1 cellular context compared by ENCODE assay signal in the genomic region with DNA sequence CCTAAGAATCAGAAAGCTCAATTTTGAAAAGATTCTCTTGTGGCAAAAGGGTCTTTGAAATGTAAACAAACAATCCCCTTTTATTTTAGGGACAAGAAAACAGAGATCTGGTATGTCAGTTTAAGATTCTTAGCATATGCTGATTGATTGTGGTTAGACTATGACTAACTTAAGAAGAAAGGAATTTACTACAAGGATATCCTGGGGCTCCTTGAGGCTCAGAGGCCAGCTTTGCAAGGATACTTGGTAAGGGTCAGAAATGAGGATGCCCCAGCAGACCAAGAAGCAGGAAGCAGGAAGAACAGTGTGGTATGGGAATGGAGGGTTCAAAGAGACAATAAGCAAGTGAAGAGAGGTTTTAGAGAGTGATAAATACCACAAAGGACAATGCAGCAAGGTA.
TF ChIP-seq lines count a peak whose summit lies in the region.

No MANE protein-coding gene starts in this region.

TF ChIP-seq in GM23338, 12 proteins besides CTCF, POLR2A, EP300 and RAD21:
- TF ChIP-seq ETS1 (IDR thresholded peaks at IDR 0.05) = no peak
- TF ChIP-seq, protein P1, sequence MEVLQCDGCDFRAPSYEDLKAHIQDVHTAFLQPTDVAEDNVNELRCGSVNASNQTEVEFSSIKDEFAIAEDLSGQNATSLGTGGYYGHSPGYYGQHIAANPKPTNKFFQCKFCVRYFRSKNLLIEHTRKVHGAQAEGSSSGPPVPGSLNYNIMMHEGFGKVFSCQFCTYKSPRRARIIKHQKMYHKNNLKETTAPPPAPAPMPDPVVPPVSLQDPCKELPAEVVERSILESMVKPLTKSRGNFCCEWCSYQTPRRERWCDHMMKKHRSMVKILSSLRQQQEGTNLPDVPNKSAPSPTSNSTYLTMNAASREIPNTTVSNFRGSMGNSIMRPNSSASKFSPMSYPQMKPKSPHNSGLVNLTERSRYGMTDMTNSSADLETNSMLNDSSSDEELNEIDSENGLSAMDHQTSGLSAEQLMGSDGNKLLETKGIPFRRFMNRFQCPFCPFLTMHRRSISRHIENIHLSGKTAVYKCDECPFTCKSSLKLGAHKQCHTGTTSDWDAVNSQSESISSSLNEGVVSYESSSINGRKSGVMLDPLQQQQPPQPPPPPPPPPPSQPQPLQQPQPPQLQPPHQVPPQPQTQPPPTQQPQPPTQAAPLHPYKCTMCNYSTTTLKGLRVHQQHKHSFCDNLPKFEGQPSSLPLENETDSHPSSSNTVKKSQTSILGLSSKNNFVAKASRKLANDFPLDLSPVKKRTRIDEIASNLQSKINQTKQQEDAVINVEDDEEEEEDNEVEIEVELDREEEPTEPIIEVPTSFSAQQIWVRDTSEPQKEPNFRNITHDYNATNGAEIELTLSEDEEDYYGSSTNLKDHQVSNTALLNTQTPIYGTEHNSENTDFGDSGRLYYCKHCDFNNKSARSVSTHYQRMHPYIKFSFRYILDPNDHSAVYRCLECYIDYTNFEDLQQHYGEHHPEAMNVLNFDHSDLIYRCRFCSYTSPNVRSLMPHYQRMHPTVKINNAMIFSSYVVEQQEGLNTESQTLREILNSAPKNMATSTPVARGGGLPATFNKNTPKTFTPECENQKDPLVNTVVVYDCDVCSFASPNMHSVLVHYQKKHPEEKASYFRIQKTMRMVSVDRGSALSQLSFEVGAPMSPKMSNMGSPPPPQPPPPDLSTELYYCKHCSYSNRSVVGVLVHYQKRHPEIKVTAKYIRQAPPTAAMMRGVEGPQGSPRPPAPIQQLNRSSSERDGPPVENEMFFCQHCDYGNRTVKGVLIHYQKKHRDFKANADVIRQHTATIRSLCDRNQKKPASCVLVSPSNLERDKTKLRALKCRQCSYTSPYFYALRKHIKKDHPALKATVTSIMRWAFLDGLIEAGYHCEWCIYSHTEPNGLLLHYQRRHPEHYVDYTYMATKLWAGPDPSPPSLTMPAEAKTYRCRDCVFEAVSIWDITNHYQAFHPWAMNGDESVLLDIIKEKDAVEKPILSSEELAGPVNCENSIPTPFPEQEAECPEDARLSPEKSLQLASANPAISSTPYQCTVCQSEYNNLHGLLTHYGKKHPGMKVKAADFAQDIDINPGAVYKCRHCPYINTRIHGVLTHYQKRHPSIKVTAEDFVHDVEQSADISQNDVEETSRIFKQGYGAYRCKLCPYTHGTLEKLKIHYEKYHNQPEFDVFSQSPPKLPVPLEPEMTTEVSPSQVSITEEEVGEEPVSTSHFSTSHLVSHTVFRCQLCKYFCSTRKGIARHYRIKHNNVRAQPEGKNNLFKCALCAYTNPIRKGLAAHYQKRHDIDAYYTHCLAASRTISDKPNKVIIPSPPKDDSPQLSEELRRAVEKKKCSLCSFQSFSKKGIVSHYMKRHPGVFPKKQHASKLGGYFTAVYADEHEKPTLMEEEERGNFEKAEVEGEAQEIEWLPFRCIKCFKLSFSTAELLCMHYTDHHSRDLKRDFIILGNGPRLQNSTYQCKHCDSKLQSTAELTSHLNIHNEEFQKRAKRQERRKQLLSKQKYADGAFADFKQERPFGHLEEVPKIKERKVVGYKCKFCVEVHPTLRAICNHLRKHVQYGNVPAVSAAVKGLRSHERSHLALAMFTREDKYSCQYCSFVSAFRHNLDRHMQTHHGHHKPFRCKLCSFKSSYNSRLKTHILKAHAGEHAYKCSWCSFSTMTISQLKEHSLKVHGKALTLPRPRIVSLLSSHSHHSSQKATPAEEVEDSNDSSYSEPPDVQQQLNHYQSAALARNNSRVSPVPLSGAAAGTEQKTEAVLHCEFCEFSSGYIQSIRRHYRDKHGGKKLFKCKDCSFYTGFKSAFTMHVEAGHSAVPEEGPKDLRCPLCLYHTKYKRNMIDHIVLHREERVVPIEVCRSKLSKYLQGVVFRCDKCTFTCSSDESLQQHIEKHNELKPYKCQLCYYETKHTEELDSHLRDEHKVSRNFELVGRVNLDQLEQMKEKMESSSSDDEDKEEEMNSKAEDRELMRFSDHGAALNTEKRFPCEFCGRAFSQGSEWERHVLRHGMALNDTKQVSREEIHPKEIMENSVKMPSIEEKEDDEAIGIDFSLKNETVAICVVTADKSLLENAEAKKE (CRISPR knock-in tag; IDR thresholded peaks at IDR 0.05) = peak; percentile 67
